8 cellular contexts compared by ENCODE assay signal in genomic region chr17:68086667-68087066, GRCh38. TPM values are rescaled to one million over a fixed set of nuclear protein-coding genes. Genes with fewer than 3 reads are reported as not detected.
DNase-seq lines count a peak whose midpoint lies in the region; ATAC-seq and TF ChIP-seq lines count a peak whose summit lies in the region.
"Not testable (repeated sequence)": the region's sequence is repeated elsewhere in the genome, so short reads cannot be mapped to it uniquely, and the experiment has no call there.

No MANE protein-coding gene starts in this region.

- H3K4me1 Mint-ChIP-seq in activated T-helper 1 cell treated with anti-CD3 and anti-CD28 coated beads, Interleukin-12 subunit alpha, Interleukin-12 subunit beta, Interleukin-2, Interleukin-4 antibody, amounts not matched to agents 30 ng/mL and 10 ng/mL and 1 ng/mL, durations not matched to agents 14 hours and 24 hours and 36 hours (ENCODE audit: low read depth) = peaks cover 37% of the 10 kb centered on the region
- H3K4me1 Mint-ChIP-seq in dendritic cell treated with granulocyte-macrophage colony-stimulating factor and Interleukin-4, amounts not matched to agents 40 ng/mL and 50 ng/mL, for 4 days (ENCODE audit: low read depth) = peaks cover 49% of the 10 kb centered on the region
- peaks cover 38 to 47% of the 10 kb centered on the region in 2 donors for H3K4me1 Mint-ChIP-seq in natural killer cell

- not testable (repeated sequence) for H3K4me3 ChIP-seq in MM.1S (ENCODE audit: low read length); stomach

- not testable (repeated sequence) for H3K9me2 ChIP-seq in MM.1S (replicated peaks; ENCODE audit: insufficient read depth, low read length)

- H3K4me2 ChIP-seq in MM.1S (ENCODE audit: low read depth, low read length) = peak overlapping the region; percentile 63

- peaks cover 24% of the 10 kb centered on the region for H3K4me1 ChIP-seq in MM.1S (ENCODE audit: low read length)
- peaks cover 13 to 33% (median 21%) of the 10 kb centered on the region in 4 donors for H3K4me1 ChIP-seq in stomach

- peak; percentile 9 for ATAC-seq in GM18502 (IDR thresholded peaks at IDR 0.05; ENCODE audit: poor library complexity, unreplicated experiment)
- peak; percentile 10 for ATAC-seq in HG02943 (IDR thresholded peaks at IDR 0.05; ENCODE audit: low read depth, unreplicated experiment)
- ATAC-seq in activated CD4-positive, CD25-positive, alpha-beta regulatory T cell treated with anti-CD3 and anti-CD28 coated beads, Interleukin-2, amount 50 U/mL, for 24 hours = peak; percentile 37 to 38
- peak; percentile 8 to 14 (median 10) for ATAC-seq in natural killer cell

- not testable (repeated sequence) for TF ChIP-seq CTCF in MM.1S (IDR thresholded peaks at IDR 0.05; ENCODE audit: low read length); natural killer cell (IDR thresholded peaks at IDR 0.05); stomach (IDR thresholded peaks at IDR 0.05)

- not testable (repeated sequence) for TF ChIP-seq EP300 in stomach (IDR thresholded peaks at IDR 0.05)

- not testable (repeated sequence) for H3K27me3 Mint-ChIP-seq in activated T-helper 1 cell treated with anti-CD3 and anti-CD28 coated beads, Interleukin-12 subunit alpha, Interleukin-12 subunit beta, Interleukin-2, Interleukin-4 antibody, amounts not matched to agents 30 ng/mL and 10 ng/mL and 1 ng/mL, durations not matched to agents 14 hours and 24 hours and 36 hours (ENCODE audit: insufficient read depth); dendritic cell treated with granulocyte-macrophage colony-stimulating factor and Interleukin-4, amounts not matched to agents 40 ng/mL and 50 ng/mL, for 4 days; natural killer cell (ENCODE audit: low read depth in 2 of 2)

- not testable (repeated sequence) for TF ChIP-seq POLR2A in stomach (IDR thresholded peaks at IDR 0.05)

- not testable (repeated sequence) for H3K9me3 ChIP-seq in MM.1S (replicated peaks; ENCODE audit: insufficient read depth, low read length); stomach

- peak overlapping the region; percentile 79 for H3K27ac Mint-ChIP-seq in activated T-helper 1 cell treated with anti-CD3 and anti-CD28 coated beads, Interleukin-12 subunit alpha, Interleukin-12 subunit beta, Interleukin-2, Interleukin-4 antibody, amounts not matched to agents 30 ng/mL and 10 ng/mL and 1 ng/mL, durations not matched to agents 14 hours and 24 hours and 36 hours
- peak overlapping the region; percentile 79 for H3K27ac Mint-ChIP-seq in dendritic cell treated with granulocyte-macrophage colony-stimulating factor and Interleukin-4, amounts not matched to agents 40 ng/mL and 50 ng/mL, for 4 days
- H3K27ac Mint-ChIP-seq in natural killer cell = peak overlapping the region; percentile 86 to 91

- intact Hi-C loops in activated T-helper 1 cell treated with anti-CD3 and anti-CD28 coated beads, Interleukin-12 subunit alpha, Interleukin-12 subunit beta, Interleukin-2, Interleukin-4 antibody, amounts not matched to agents 30 ng/mL and 10 ng/mL and 1 ng/mL, durations not matched to agents 14 hours and 24 hours and 36 hours (cut with micrococcal nuclease); dendritic cell treated with granulocyte-macrophage colony-stimulating factor and Interleukin-4, amounts not matched to agents 40 ng/mL and 50 ng/mL, for 4 days (cut with micrococcal nuclease); natural killer cell (cut with micrococcal nuclease); stomach (cut with DNase I; ENCODE audit: low total_unique reads): not testable (repeated sequence)

- H3K27me3 ChIP-seq in MM.1S (replicated peaks; ENCODE audit: insufficient read depth, low read length); stomach: not testable (repeated sequence)

- not testable (repeated sequence) for H3K79me2 ChIP-seq in MM.1S (ENCODE audit: low read length)

- peak overlapping the region; percentile 60 for H3K4me3 Mint-ChIP-seq in activated T-helper 1 cell treated with anti-CD3 and anti-CD28 coated beads, Interleukin-12 subunit alpha, Interleukin-12 subunit beta, Interleukin-2, Interleukin-4 antibody, amounts not matched to agents 30 ng/mL and 10 ng/mL and 1 ng/mL, durations not matched to agents 14 hours and 24 hours and 36 hours
- H3K4me3 Mint-ChIP-seq in dendritic cell treated with granulocyte-macrophage colony-stimulating factor and Interleukin-4, amounts not matched to agents 40 ng/mL and 50 ng/mL, for 4 days = peak overlapping the region; percentile 49
- H3K4me3 Mint-ChIP-seq in natural killer cell = peak overlapping the region; percentile 74

- not testable (repeated sequence) for DNase-seq in MM.1S; activated T-helper 1 cell treated with anti-CD3 and anti-CD28 coated beads, Interleukin-12 subunit alpha, Interleukin-12 subunit beta, Interleukin-2, Interleukin-4 antibody, amounts not matched to agents 30 ng/mL and 10 ng/mL and 1 ng/mL, durations not matched to agents 14 hours and 24 hours and 36 hours (ENCODE audit: low spot score); natural killer cell
- DNase-seq in stomach = peak; percentile 21

- H3F3A ChIP-seq in MM.1S (ENCODE audit: insufficient read depth, low read length) = peaks cover 17% of the 10 kb centered on the region

- not testable (repeated sequence) for H4K20me1 ChIP-seq in MM.1S (ENCODE audit: insufficient read depth, low read length)

- not testable (repeated sequence) for H3K9ac ChIP-seq in MM.1S (ENCODE audit: low read length)

- H3K36me3 Mint-ChIP-seq in activated T-helper 1 cell treated with anti-CD3 and anti-CD28 coated beads, Interleukin-12 subunit alpha, Interleukin-12 subunit beta, Interleukin-2, Interleukin-4 antibody, amounts not matched to agents 30 ng/mL and 10 ng/mL and 1 ng/mL, durations not matched to agents 14 hours and 24 hours and 36 hours (ENCODE audit: low read depth); dendritic cell treated with granulocyte-macrophage colony-stimulating factor and Interleukin-4, amounts not matched to agents 40 ng/mL and 50 ng/mL, for 4 days (ENCODE audit: low read depth); natural killer cell: not testable (repeated sequence)

- H3K27ac ChIP-seq in MM.1S (ENCODE audit: low read length) (peak overlapping the region; percentile 18; the same call in 1 of the 2 replicates), stomach (peak overlapping the region in 4 of 5 donors; percentile 17 to 81 (median 68))

- not testable (repeated sequence) for H3K9me3 Mint-ChIP-seq in activated T-helper 1 cell treated with anti-CD3 and anti-CD28 coated beads, Interleukin-12 subunit alpha, Interleukin-12 subunit beta, Interleukin-2, Interleukin-4 antibody, amounts not matched to agents 30 ng/mL and 10 ng/mL and 1 ng/mL, durations not matched to agents 14 hours and 24 hours and 36 hours; dendritic cell treated with granulocyte-macrophage colony-stimulating factor and Interleukin-4, amounts not matched to agents 40 ng/mL and 50 ng/mL, for 4 days; natural killer cell

- H2AFZ ChIP-seq in MM.1S (ENCODE audit: low read length) = 0 out of 2 replicates have a peak overlapping the region, but pooled peaks have one; percentile 1

- 31 to 75% (median 32%) methylated on average over 4 of the region's 4 CpGs for WGBS in stomach, 5 donors

- H3K36me3 ChIP-seq in MM.1S (replicated peaks; ENCODE audit: insufficient read depth, low read length); stomach: not testable (repeated sequence)

RNA-seq across cellular contexts. Expression of gene KPNA2, which starts 51.1 kb away (rescaled TPM):
- 205 and 224 TPM in 2 replicates for total RNA-seq in activated T-helper 1 cell treated with anti-CD3 and anti-CD28 coated beads, Interleukin-12 subunit alpha, Interleukin-12 subunit beta, Interleukin-2, Interleukin-4 antibody, amounts not matched to agents 30 ng/mL and 10 ng/mL and 1 ng/mL, durations not matched to agents 14 hours and 24 hours and 36 hours
- total RNA-seq in natural killer cell = 10 to 100 TPM; 45.1 to 52.8 (median 49.3) TPM
- total RNA-seq in stomach = 10 to 100 TPM in 2 of 5 donors, 1 to 10 TPM in 2, under 1 TPM in 1; 0.58 to 26.3 (median 5.4) TPM
- polyA plus RNA-seq in stomach = 10 to 100 TPM; 12.1 to 23.7 (median 21.0) TPM
